23 cellular contexts compared by ENCODE assay signal in genomic region chr2:197894751-197895274, GRCh38.
"Had no signal": no experiment of that assay in that cellular context is flagged by ENCODE, and none has a peak within 500 bp of the region (broad histone marks: within the 10 kb centered on the region; RNA-seq: fewer than 3 reads in every experiment).

No MANE protein-coding gene starts in this region.

- H3K27ac ChIP-seq: epithelial cell of prostate, prostate gland, right lobe of liver, suprapubic skin, WERI-Rb-1 had no signal

- H3K4me2 ChIP-seq: smooth muscle cell had no signal

- H3K9me3 Mint-ChIP-seq: activated CD4-positive, alpha-beta memory T cell treated with anti-CD3 and anti-CD28 coated beads for 36 hours; activated naive CD8-positive, alpha-beta T cell treated with anti-CD3 and anti-CD28 coated beads, Interleukin-2, amount 50 U/mL, for 24 hours; activated T-cell treated with anti-CD3 and anti-CD28 coated beads, Interleukin-2, amount 50 U/mL, for 4 hours; effector memory CD8-positive, alpha-beta T cell; mesothelial cell of epicardium; neural crest cell; T-helper 2 cell treated with Interferon-gamma antibody and Interleukin-4, amounts not matched to agents 5 μg/mL and 100 μg/mL, for 36 hours had no signal

- DNase-seq: activated CD4-positive, alpha-beta memory T cell treated with anti-CD3 and anti-CD28 coated beads for 36 hours; activated CD4-positive, alpha-beta T cell treated with anti-CD3 and anti-CD28 coated beads for 36 hours; activated CD8-positive, alpha-beta memory T cell treated with anti-CD3 and anti-CD28 coated beads, Interleukin-2, amount 10 ng/mL, durations not matched to agents 7 days and 5 days; activated gamma-delta T cell treated with Interleukin-2 at 50 U/mL for 16 hours; activated naive CD8-positive, alpha-beta T cell treated with anti-CD3 and anti-CD28 coated beads, Interleukin-2, amount 50 U/mL, for 24 hours; activated T-cell treated with anti-CD3 and anti-CD28 coated beads, Interleukin-2, amount 50 U/mL, for 4 hours; aorta; cerebellar nuclear complex; effector memory CD8-positive, alpha-beta T cell; gastrocnemius medialis; left colon; right lobe of liver; stimulated activated naive CD8-positive, alpha-beta T cell treated with anti-CD3 and anti-CD28 coated beads, Interleukin-15, Interleukin-2, amounts not matched to agents 100 U/mL and 50 U/mL, for 24 hours; trophoblast cell; WERI-Rb-1 had no signal

- H3K9me3 ChIP-seq: gastrocnemius medialis, prostate gland, right lobe of liver, suprapubic skin had no signal

- H3K36me3 Mint-ChIP-seq: activated CD8-positive, alpha-beta memory T cell treated with anti-CD3 and anti-CD28 coated beads, Interleukin-2, amount 10 ng/mL, durations not matched to agents 7 days and 5 days; mesothelial cell of epicardium had no signal

- H3K4me3 Mint-ChIP-seq: activated CD4-positive, alpha-beta memory T cell treated with anti-CD3 and anti-CD28 coated beads for 36 hours; activated CD8-positive, alpha-beta memory T cell treated with anti-CD3 and anti-CD28 coated beads, Interleukin-2, amount 10 ng/mL, durations not matched to agents 7 days and 5 days; activated naive CD8-positive, alpha-beta T cell treated with anti-CD3 and anti-CD28 coated beads, Interleukin-2, amount 50 U/mL, for 24 hours; mesothelial cell of epicardium; neural crest cell; T-helper 2 cell treated with Interferon-gamma antibody and Interleukin-4, amounts not matched to agents 5 μg/mL and 100 μg/mL, for 36 hours had no signal

- H3K27me3 Mint-ChIP-seq: activated CD4-positive, alpha-beta memory T cell treated with anti-CD3 and anti-CD28 coated beads for 36 hours; activated CD4-positive, alpha-beta T cell treated with anti-CD3 and anti-CD28 coated beads for 36 hours; activated naive CD8-positive, alpha-beta T cell treated with anti-CD3 and anti-CD28 coated beads, Interleukin-2, amount 50 U/mL, for 24 hours; effector memory CD8-positive, alpha-beta T cell had no signal

- H3K36me3 ChIP-seq: gastrocnemius medialis, prostate gland, right lobe of liver, suprapubic skin, WERI-Rb-1 had no signal

- H3K4me1 ChIP-seq: prostate gland, right lobe of liver, suprapubic skin had no signal

- H3K4me3 ChIP-seq: lung, prostate gland, right lobe of liver, smooth muscle cell, suprapubic skin had no signal

- H3K27me3 ChIP-seq: gastrocnemius medialis, right lobe of liver, suprapubic skin had no signal

- H3K27ac Mint-ChIP-seq: activated CD4-positive, alpha-beta memory T cell treated with anti-CD3 and anti-CD28 coated beads for 36 hours; activated CD8-positive, alpha-beta memory T cell treated with anti-CD3 and anti-CD28 coated beads, Interleukin-2, amount 10 ng/mL, durations not matched to agents 7 days and 5 days; activated naive CD8-positive, alpha-beta T cell treated with anti-CD3 and anti-CD28 coated beads, Interleukin-2, amount 50 U/mL, for 24 hours; mesothelial cell of epicardium; T-helper 2 cell treated with Interferon-gamma antibody and Interleukin-4, amounts not matched to agents 5 μg/mL and 100 μg/mL, for 36 hours had no signal

- ATAC-seq: activated CD8-positive, alpha-beta memory T cell treated with anti-CD3 and anti-CD28 coated beads, Interleukin-2, amount 10 ng/mL, durations not matched to agents 7 days and 5 days; activated naive CD8-positive, alpha-beta T cell treated with anti-CD3 and anti-CD28 coated beads, Interleukin-2, amount 50 U/mL, for 24 hours; activated T-cell treated with anti-CD3 and anti-CD28 coated beads, Interleukin-2, amount 50 U/mL, for 4 hours; effector memory CD8-positive, alpha-beta T cell; gastrocnemius medialis; left colon; right lobe of liver; stimulated activated naive CD8-positive, alpha-beta T cell treated with anti-CD3 and anti-CD28 coated beads, Interleukin-15, Interleukin-2, amounts not matched to agents 100 U/mL and 50 U/mL, for 24 hours had no signal

- H3K4me1 Mint-ChIP-seq: neural crest cell had no signal
